Comparison of ENCODE assay signal across 8 cellular contexts in genomic region chr20:64062596-64063388, GRCh38. TPM values are rescaled to one million over a fixed set of nuclear protein-coding genes. Genes with fewer than 3 reads are reported as not detected.
DNase-seq lines count a peak whose midpoint lies in the region; TF ChIP-seq lines count a peak whose summit lies in the region.

TCEA2 (plus strand) TSS chr20:64063198; CDS start chr20:64063313, 115 bp downstream.

- H3K4me1 ChIP-seq in DOHH2 (ENCODE audit: control insufficient read depth, low read length): peaks cover 56% of the 10 kb centered on the region
- peaks cover 42 to 53% (median 50%) of the 10 kb centered on the region in 4 donors for H3K4me1 ChIP-seq in stomach

- H3K4me2 ChIP-seq in DOHH2 (ENCODE audit: low read length): peak within 1 kb of the TSS; percentile 76

- TF ChIP-seq EP300 in stomach (IDR thresholded peaks at IDR 0.05): no peak

- H3K4me3 Mint-ChIP-seq in neural crest cell: peak within 1 kb of the TSS; percentile 96

- H3K27me3 ChIP-seq in DOHH2 (ENCODE audit: control insufficient read depth, low read length): no peaks in the 10 kb centered on the region; the same call in 1 of the 2 replicates
- H3K27me3 ChIP-seq in H7 (ENCODE audit: control insufficient read depth, insufficient read depth, low read length): no peaks in the 10 kb centered on the region
- no peaks in the 10 kb centered on the region for H3K27me3 ChIP-seq in MG63
- H3K27me3 ChIP-seq in stomach: peaks cover 0 to 1% (median 0%) of the 10 kb centered on the region in 3 donors

- no peaks in the 10 kb centered on the region for H3K9me3 Mint-ChIP-seq in neural crest cell

- H4K20me1 ChIP-seq in DOHH2 (ENCODE audit: control insufficient read depth, insufficient read depth, low read depth, low read length): no peaks in the 10 kb centered on the region

- intact Hi-C loops in stomach (cut with DNase I; ENCODE audit: low total_unique reads): no loop called here

- no peaks in the 10 kb centered on the region for H3K9me2 ChIP-seq in DOHH2 (replicated peaks; ENCODE audit: control insufficient read depth, low read length)

- peaks cover 2% of the 10 kb centered on the region for H3K27me3 Mint-ChIP-seq in neural crest cell (ENCODE audit: low read depth)

- peak in 1 of 4 donors; percentile 76 for TF ChIP-seq POLR2A in stomach (IDR thresholded peaks at IDR 0.05)

- peaks cover 2% of the 10 kb centered on the region; the same call in 1 of the 2 replicates for H3F3A ChIP-seq in DOHH2 (ENCODE audit: control insufficient read depth, insufficient read depth)

- WGBS in stomach, 5 donors: 5 to 35% (median 7%) methylated on average over 20 to 85 of the region's 85 CpGs

- H3K4me3 ChIP-seq in DOHH2 (ENCODE audit: low read length) (peak within 1 kb of the TSS; percentile 86), H7 (ENCODE audit: insufficient read depth, low read depth, low read length) (peak within 1 kb of the TSS; percentile 89), MG63 (peak within 1 kb of the TSS; percentile 93), fibroblast of villous mesenchyme (ENCODE audit: low read depth, low read length) (peak within 1 kb of the TSS; percentile 87), stomach (peak within 1 kb of the TSS; percentile 68 to 98 (median 96))

- H3K27ac Mint-ChIP-seq in neural crest cell (ENCODE audit: unreplicated experiment): peak within 1 kb of the TSS; percentile 96

- DNase-seq in H7 (peak; percentile 99), MG63 (peak; percentile 99), SIG-M5 (lab: John Stamatoyannopoulos, UW) (peak; percentile 62), activated gamma-delta T cell (lab: John Stamatoyannopoulos, UW) (peak; percentile 82), fibroblast of villous mesenchyme (ENCODE audit: low read depth) (peak; percentile 96), neural crest cell (ENCODE audit: low read depth, low spot score) (peak; percentile 91), stomach (peak; percentile 97)

- H3K36me3 Mint-ChIP-seq in neural crest cell (ENCODE audit: low read depth): no peaks in the 10 kb centered on the region

- H3K4me1 Mint-ChIP-seq in neural crest cell: peaks cover 24% of the 10 kb centered on the region

- H3K9me3 ChIP-seq in DOHH2 (ENCODE audit: control insufficient read depth, insufficient read depth, low read length): no peaks in the 10 kb centered on the region
- H3K9me3 ChIP-seq in MG63: no peaks in the 10 kb centered on the region
- H3K9me3 ChIP-seq in stomach: no peaks in the 10 kb centered on the region

- H3K27ac ChIP-seq in DOHH2 (ENCODE audit: low read depth, low read length): no peak within 1 kb of the TSS
- H3K27ac ChIP-seq in stomach: peak within 1 kb of the TSS; percentile 78 to 87 (median 81)

- TF ChIP-seq CTCF in DOHH2 (IDR thresholded peaks at IDR 0.05; ENCODE audit: low read depth, low read length, poor library complexity, severe bottlenecking) (no peak), fibroblast of villous mesenchyme (IDR thresholded peaks at IDR 0.05; ENCODE audit: insufficient read depth, low read depth, low read length) (no peak), neural crest cell (conservative IDR thresholded peaks at IDR 0.05) (no peak), stomach (IDR thresholded peaks at IDR 0.05) (no peak)

- no peaks in the 10 kb centered on the region for H3K36me3 ChIP-seq in DOHH2 (ENCODE audit: control insufficient read depth, low read length)
- H3K36me3 ChIP-seq in H7 (replicated peaks; ENCODE audit: control insufficient read depth, insufficient read depth, low read length): no peaks in the 10 kb centered on the region
- peaks cover 6% of the 10 kb centered on the region for H3K36me3 ChIP-seq in MG63
- no peaks in the 10 kb centered on the region for H3K36me3 ChIP-seq in stomach

- H3K79me2 ChIP-seq in DOHH2 (ENCODE audit: control insufficient read depth, low read length): peaks cover 13% of the 10 kb centered on the region

RNA-seq across cellular contexts. Expression of gene TCEA2, which starts in this region (rescaled TPM):
- total RNA-seq in H7 (2014; rRNA removed; shearing (Covaris generic)): 27.3 and 29.4 TPM in 2 replicates
- 37.8 and 48.0 TPM in 2 replicates for total RNA-seq in MG63 (2014; rRNA removed; shearing (Covaris generic); ENCODE audit: low replicate concordance)
- 20.7 and 24.2 TPM in 2 replicates for total RNA-seq in fibroblast of villous mesenchyme
- total RNA-seq in neural crest cell: 82.5 and 83.3 TPM in 2 replicates
- total RNA-seq in stomach: 10 to 100 TPM in 4 of 5 donors, 1 to 10 TPM in 1; 3.1 to 30.7 (median 22.8) TPM
- polyA plus RNA-seq in stomach: 10 to 100 TPM; 21.0 to 35.5 (median 30.4) TPM
